ENCODE assay signal across 17 cellular contexts in the genomic region with DNA sequence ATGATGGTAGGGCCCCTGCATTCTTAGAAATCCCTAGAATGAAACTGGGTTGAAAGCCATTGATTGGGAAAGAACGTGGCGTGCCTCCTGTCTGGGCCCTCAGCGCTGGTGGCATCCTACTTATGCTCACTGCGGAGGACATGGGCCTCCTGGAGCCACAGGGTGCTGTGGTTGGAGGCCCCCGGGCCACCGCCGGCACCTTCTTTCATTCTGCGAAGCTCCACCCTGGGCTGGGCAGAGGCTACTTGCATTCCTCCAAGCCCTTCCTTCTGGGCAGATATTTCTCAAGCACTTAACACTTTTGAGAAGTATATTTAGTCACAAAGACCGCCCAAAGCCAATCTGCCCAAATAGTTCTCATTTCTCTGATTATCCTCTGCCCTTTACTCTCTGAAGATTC.
DNase-seq lines count a peak whose midpoint lies in the region; ATAC-seq and TF ChIP-seq lines count a peak whose summit lies in the region.
"Had no signal": no experiment of that assay in that cellular context is flagged by ENCODE, and none has a peak within 500 bp of the region (broad histone marks: within the 10 kb centered on the region; RNA-seq: fewer than 3 reads in every experiment).

No MANE protein-coding gene starts in this region.

- H3K36me3 ChIP-seq in lower lobe of right lung: no peaks in the 10 kb centered on the region
- H3K36me3 ChIP-seq in upper lobe of left lung: no peaks in the 10 kb centered on the region
- H3K36me3 ChIP-seq in suprapubic skin: no peaks in the 10 kb centered on the region
- H3K36me3 ChIP-seq: HAP-1, SJSA1 had no signal

- no peaks in the 10 kb centered on the region for H3K27me3 ChIP-seq in lower lobe of right lung (ENCODE audit: low read depth)
- H3K27me3 ChIP-seq in upper lobe of left lung: no peaks in the 10 kb centered on the region
- H3K27me3 ChIP-seq in suprapubic skin: peaks cover 13% of the 10 kb centered on the region
- H3K27me3 ChIP-seq: SJSA1 had no signal

- H3K27ac ChIP-seq in lower lobe of right lung (no peak overlapping the region), upper lobe of left lung (no peak overlapping the region), suprapubic skin (no peak overlapping the region)
- H3K27ac ChIP-seq: GM23248, SJSA1 had no signal

- peak; percentile 72 to 81 for ATAC-seq in lower lobe of right lung
- ATAC-seq in omental fat pad (ENCODE audit: low FRiP score): peak; percentile 37
- peak; percentile 39 to 72 for ATAC-seq in upper lobe of left lung (ENCODE audit: low FRiP score in 2 of 2)
- ATAC-seq in sciatic nerve: no peak
- ATAC-seq: Right ventricle myocardium inferior had no signal

- H3K4me3 ChIP-seq in lower lobe of right lung: no peak overlapping the region
- H3K4me3 ChIP-seq in upper lobe of left lung: no peak overlapping the region
- no peak overlapping the region for H3K4me3 ChIP-seq in suprapubic skin
- H3K4me3 ChIP-seq: GM23248, HAP-1, SJSA1 had no signal

- intact Hi-C loops in lower lobe of right lung (cut with DNase I): no loop called here
- intact Hi-C loops in sciatic nerve (cut with DNase I): no loop called here

- H3K9me3 ChIP-seq in lower lobe of right lung: no peaks in the 10 kb centered on the region
- no peaks in the 10 kb centered on the region for H3K9me3 ChIP-seq in upper lobe of left lung
- H3K9me3 ChIP-seq in suprapubic skin: no peaks in the 10 kb centered on the region
- H3K9me3 ChIP-seq: HAP-1, SJSA1 had no signal

- DNase-seq in ecto neural progenitor cell (ENCODE audit: low spot score): peak; percentile 49
- DNase-seq in lower lobe of right lung: peak; percentile 50
- DNase-seq in omental fat pad (ENCODE audit: low spot score): no peak
- DNase-seq in upper lobe of left lung: peak; percentile 25 to 58
- DNase-seq in sciatic nerve (ENCODE audit: low spot score): no peak
- DNase-seq in DMS79 treated with DMSO at 0.1 percent for 48 hours (lab: John Stamatoyannopoulos, UW): no peak
- DNase-seq in suprapubic skin (ENCODE audit: low spot score in 2 of 2): no peak
- DNase-seq: GM23248, Kasumi-1, NCI-H1694, NCI-H2081, NCI-H2171 treated with DMSO at 0.1 percent for 48 hours, NCI-H446, NCI-H526 treated with DMSO at 0.1 percent for 48 hours had no signal

- H3K4me1 ChIP-seq in lower lobe of right lung (no peaks in the 10 kb centered on the region), upper lobe of left lung (no peaks in the 10 kb centered on the region), suprapubic skin (peaks cover 12% of the 10 kb centered on the region)
- H3K4me1 ChIP-seq: SJSA1 had no signal

- TF ChIP-seq POLR2A in upper lobe of left lung (IDR thresholded peaks at IDR 0.05): no peak
- TF ChIP-seq POLR2A in suprapubic skin (IDR thresholded peaks at IDR 0.05): no peak

- 67 to 70% methylated on average over 9 of the region's 9 CpGs for WGBS in upper lobe of left lung, 2 donors
- WGBS in suprapubic skin: 90% methylated on average over 9 of the region's 9 CpGs

- TF ChIP-seq CTCF in lower lobe of right lung (IDR thresholded peaks at IDR 0.05): no peak
- TF ChIP-seq CTCF in omental fat pad (IDR thresholded peaks at IDR 0.05): no peak
- no peak for TF ChIP-seq CTCF in upper lobe of left lung (IDR thresholded peaks at IDR 0.05)
- no peak for TF ChIP-seq CTCF in suprapubic skin (IDR thresholded peaks at IDR 0.05)

- TF ChIP-seq EP300 in upper lobe of left lung (IDR thresholded peaks at IDR 0.05) (no peak), suprapubic skin (IDR thresholded peaks at IDR 0.05) (no peak)

Comparison
In these comparisons a context has a peak if more than half of its experiments do, and no peak if none do; other contexts are left out.
1. DNase-seq: peak in ecto neural progenitor cell (single experiment), lower lobe of right lung (single experiment) and upper lobe of left lung (2 of 2); none in omental fat pad (single experiment), sciatic nerve (single experiment), DMS79 treated with DMSO at 0.1 percent for 48 hours (single experiment) and suprapubic skin (0 of 2).